Comparison of ENCODE assay signal across 1 cellular context in genomic region chr10:7233259-7233991, GRCh38.
TF ChIP-seq lines count a peak whose summit lies in the region.

No MANE protein-coding gene starts in this region.

TF ChIP-seq in A549, 52 proteins besides CTCF, POLR2A, EP300 and RAD21 (continued from another document):
- no peak for TF ChIP-seq HMGXB4 (CRISPR knock-in tag; IDR thresholded peaks at IDR 0.05; ENCODE audit: borderline replicate concordance)
- TF ChIP-seq JUN (IDR thresholded peaks at IDR 0.05): peak; percentile 48 to 78; a peak in 2 of 5 replicates
- TF ChIP-seq NPAS2 (CRISPR knock-in tag; IDR thresholded peaks at IDR 0.05; ENCODE audit: borderline replicate concordance): no peak
- TF ChIP-seq HOXB5 (CRISPR knock-in tag; IDR thresholded peaks at IDR 0.05): no peak
- peak; percentile 77 to 86; a peak in 3 of 4 replicates for TF ChIP-seq CEBPB (IDR thresholded peaks at IDR 0.05)
- no peak for TF ChIP-seq HDAC2 (IDR thresholded peaks at IDR 0.05)
- TF ChIP-seq REST (IDR thresholded peaks at IDR 0.05): no peak
- no peak for TF ChIP-seq MAZ (IDR thresholded peaks at IDR 0.05; ENCODE audit: borderline replicate concordance, low read depth, low read length)
- TF ChIP-seq ESRRA (IDR thresholded peaks at IDR 0.05; ENCODE audit: borderline replicate concordance, low read length): no peak
- no peak for TF ChIP-seq PHF8 (IDR thresholded peaks at IDR 0.05; ENCODE audit: borderline replicate concordance, low read depth)
- TF ChIP-seq ZNF302 (CRISPR knock-in tag; IDR thresholded peaks at IDR 0.05): no peak
- TF ChIP-seq ELK1 (IDR thresholded peaks at IDR 0.05; ENCODE audit: low read depth, low read length): no peak
- TF ChIP-seq BCL3 (IDR thresholded peaks at IDR 0.05): peak; percentile 73; the same call in 1 of the 3 replicates
- no peak for TF ChIP-seq KDM5A (IDR thresholded peaks at IDR 0.05)
- peak; percentile 81 for TF ChIP-seq GATA3 (IDR thresholded peaks at IDR 0.05; ENCODE audit: borderline replicate concordance)
- TF ChIP-seq ZFP36 (IDR thresholded peaks at IDR 0.05; ENCODE audit: borderline replicate concordance, partially characterized antibody): peak; percentile 7
- no peak for TF ChIP-seq CHD2 (IDR thresholded peaks at IDR 0.05; ENCODE audit: low read length, partially characterized antibody)
- TF ChIP-seq CBX8 (IDR thresholded peaks at IDR 0.05): no peak
- TF ChIP-seq NFE2L2 (conservative IDR thresholded peaks at IDR 0.05; ENCODE audit: low read length): no peak
- TF ChIP-seq FOSL2 (IDR thresholded peaks at IDR 0.05): 0 out of 2 replicates have a peak, but pooled peaks have one; percentile 21
- no peak for TF ChIP-seq FOSL2 (CRISPR knock-in tag; IDR thresholded peaks at IDR 0.05)
- TF ChIP-seq TP53 (CRISPR knock-in tag; IDR thresholded peaks at IDR 0.05): no peak
- TF ChIP-seq E2F6 (IDR thresholded peaks at IDR 0.05; ENCODE audit: borderline replicate concordance, low read depth): no peak
- TF ChIP-seq MAX (IDR thresholded peaks at IDR 0.05): no peak
- TF ChIP-seq NR3C1 (IDR thresholded peaks at IDR 0.05): no peak
- no peak for TF ChIP-seq MAFK (IDR thresholded peaks at IDR 0.05; ENCODE audit: partially characterized antibody)
- no peak for TF ChIP-seq RARB (CRISPR knock-in tag; IDR thresholded peaks at IDR 0.05)
- peak; percentile 42; the same call in 1 of the 2 replicates for TF ChIP-seq JUNB (IDR thresholded peaks at IDR 0.05)
- TF ChIP-seq HOXB13 (CRISPR knock-in tag; IDR thresholded peaks at IDR 0.05; ENCODE audit: low read depth): no peak
- no peak for TF ChIP-seq HOXA7 (CRISPR knock-in tag; IDR thresholded peaks at IDR 0.05)
- no peak for TF ChIP-seq FOXS1 (CRISPR knock-in tag; IDR thresholded peaks at IDR 0.05)
- no peak for TF ChIP-seq USF2 (IDR thresholded peaks at IDR 0.05)
- 0 out of 2 replicates have a peak, but pooled peaks have one; percentile 47 for TF ChIP-seq HES2 (IDR thresholded peaks at IDR 0.05)
- TF ChIP-seq CBX2 (IDR thresholded peaks at IDR 0.05; ENCODE audit: borderline replicate concordance, low read depth): no peak
- no peak for TF ChIP-seq RFX5 (IDR thresholded peaks at IDR 0.05)
- TF ChIP-seq KDM1A (IDR thresholded peaks at IDR 0.05; ENCODE audit: low read depth): no peak
- TF ChIP-seq ZC3H11A (IDR thresholded peaks at IDR 0.05): no peak
